ENCODE assay signal across 27 cellular contexts in the genomic region with DNA sequence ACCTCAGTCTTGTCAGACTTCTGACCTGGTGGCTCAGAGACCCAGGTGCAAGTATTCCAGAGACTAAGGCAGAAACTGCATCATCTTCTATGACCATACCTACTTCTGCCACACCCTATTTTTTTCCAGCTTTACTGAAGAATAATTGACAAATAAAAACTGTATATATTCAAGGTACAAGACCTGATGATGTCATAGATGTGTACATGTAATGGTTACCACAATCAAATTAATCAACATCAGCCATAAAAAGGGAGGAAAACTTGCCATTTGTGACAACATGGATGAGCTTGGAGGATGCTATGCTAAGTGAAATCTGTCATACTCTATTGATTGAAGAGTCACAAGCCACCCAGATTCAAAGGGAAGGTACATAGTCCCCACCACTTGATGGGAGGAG.
"Had no signal": no experiment of that assay in that cellular context is flagged by ENCODE, and none has a peak within 500 bp of the region (broad histone marks: within the 10 kb centered on the region; RNA-seq: fewer than 3 reads in every experiment).

No MANE protein-coding gene starts in this region.

- H3K27me3 ChIP-seq: colonic mucosa, esophagus muscularis mucosa, esophagus squamous epithelium, gastrocnemius medialis, gastroesophageal sphincter, heart left ventricle, heart right ventricle had no signal

- FAIRE-seq: colon, endometrium, endothelial cell of umbilical vein had no signal

- H3K4me3 ChIP-seq: colonic mucosa, coronary artery, dorsolateral prefrontal cortex, esophagus muscularis mucosa, esophagus squamous epithelium, gastrocnemius medialis, gastroesophageal sphincter, heart left ventricle, heart right ventricle had no signal

- H3K36me3 ChIP-seq: colonic mucosa, esophagus muscularis mucosa, esophagus squamous epithelium, gastrocnemius medialis, gastroesophageal sphincter, heart left ventricle, heart right ventricle had no signal

- H3K9me3 ChIP-seq: colonic mucosa, esophagus muscularis mucosa, esophagus squamous epithelium, gastrocnemius medialis, gastroesophageal sphincter, heart left ventricle, heart right ventricle had no signal

- H3K27ac ChIP-seq: colonic mucosa, coronary artery, dorsolateral prefrontal cortex, epithelial cell of prostate, esophagus muscularis mucosa, esophagus squamous epithelium, foreskin keratinocyte, gastrocnemius medialis, gastroesophageal sphincter, heart left ventricle, heart right ventricle had no signal

- H3K4me1 ChIP-seq: colonic mucosa, esophagus muscularis mucosa, esophagus squamous epithelium, foreskin keratinocyte, gastrocnemius medialis, gastroesophageal sphincter, heart left ventricle, heart right ventricle had no signal

- ATAC-seq: effector memory CD8-positive, alpha-beta T cell; esophagus mucosa; foreskin keratinocyte; gastrocnemius medialis; gastroesophageal sphincter; heart left ventricle; heart right ventricle had no signal

- DNase-seq: colonic mucosa; cortex of kidney; dermis blood vessel endothelial cell; dorsolateral prefrontal cortex; effector CD4-positive, alpha-beta T cell; effector CD8-positive, alpha-beta T cell; effector memory CD4-positive, alpha-beta T cell; effector memory CD8-positive, alpha-beta T cell; endodermal cell; erythroblast; esophagus squamous epithelium; foreskin fibroblast; foreskin keratinocyte; foreskin melanocyte; gastrocnemius medialis; glutamatergic neuron; head of caudate nucleus; heart left ventricle; heart right ventricle had no signal
